ENCODE assay signal across 8 cellular contexts in genomic region chrX:37825225-37825842, GRCh38. TPM values are rescaled to one million over a fixed set of nuclear protein-coding genes. Genes with fewer than 3 reads are reported as not detected.
DNase-seq lines count a peak whose midpoint lies in the region; ATAC-seq and TF ChIP-seq lines count a peak whose summit lies in the region.

No MANE protein-coding gene starts in this region.

- no peak overlapping the region; the same call in 1 of the 2 replicates for H2AFZ ChIP-seq in Loucy (ENCODE audit: low read length)

- H3K36me3 Mint-ChIP-seq in WTC11, result no peaks in the 10 kb centered on the region
- no peaks in the 10 kb centered on the region for H3K36me3 Mint-ChIP-seq in naive thymus-derived CD8-positive, alpha-beta T cell

- H3K4me1 Mint-ChIP-seq in WTC11, result peaks cover 6% of the 10 kb centered on the region; the same call in 1 of the 2 replicates
- H3K4me1 Mint-ChIP-seq in naive thymus-derived CD8-positive, alpha-beta T cell, result peaks cover 9 to 33% (median 18%) of the 10 kb centered on the region in 4 donors

- H3K27ac Mint-ChIP-seq in WTC11, result no peak overlapping the region
- H3K27ac Mint-ChIP-seq in naive thymus-derived CD8-positive, alpha-beta T cell, result no peak overlapping the region

- H3K27me3 Mint-ChIP-seq in WTC11 (ENCODE audit: low read depth), result no peaks in the 10 kb centered on the region
- no peaks in the 10 kb centered on the region for H3K27me3 Mint-ChIP-seq in naive thymus-derived CD8-positive, alpha-beta T cell

- peaks cover 17% of the 10 kb centered on the region for H3K4me1 ChIP-seq in Loucy (ENCODE audit: insufficient read depth, low read length, poor library complexity, severe bottlenecking)
- peaks cover 7 to 13% (median 10%) of the 10 kb centered on the region in 4 donors for H3K4me1 ChIP-seq in upper lobe of left lung

- no peaks in the 10 kb centered on the region for H3K9me2 ChIP-seq in Loucy (replicated peaks; ENCODE audit: low read depth, low read length)

- H3K9me3 ChIP-seq in Loucy (ENCODE audit: insufficient read depth, low read depth, low read length), result no peaks in the 10 kb centered on the region
- H3K9me3 ChIP-seq in upper lobe of left lung, result no peaks in the 10 kb centered on the region

- H3K27me3 ChIP-seq in Loucy (ENCODE audit: insufficient read depth, low read length, poor library complexity, severe bottlenecking), result no peaks in the 10 kb centered on the region
- H3K27me3 ChIP-seq in dorsolateral prefrontal cortex, result peaks cover 0 to 71% (median 11%) of the 10 kb centered on the region in 45 donors
- H3K27me3 ChIP-seq in upper lobe of left lung, result no peaks in the 10 kb centered on the region

- no peak for TF ChIP-seq EP300 in upper lobe of left lung (IDR thresholded peaks at IDR 0.05)

- no peak overlapping the region for H3K4me3 Mint-ChIP-seq in WTC11
- peak overlapping the region in 1 of 10 donors; percentile 40 for H3K4me3 Mint-ChIP-seq in naive thymus-derived CD8-positive, alpha-beta T cell

- CTCF ChIA-PET in WTC11 (lab: Charles Lee), result interaction anchor here (0.7 to 3.9 kb wide), 3 partner anchors 80 to 98 kb away, joined by 3 to 23 read pairs (median 3); no protein-coding TSS in a partner anchor

- in situ Hi-C loops in Caki2 (cut with HindIII; ENCODE audit: low pct_unique_long_range_greater_than_20kb, low sequenced_read_pairs), result no loop called here

- H3K4me3 ChIP-seq in Loucy (ENCODE audit: low read length, poor library complexity, severe bottlenecking), result no peak overlapping the region
- no peak overlapping the region for H3K4me3 ChIP-seq in dorsolateral prefrontal cortex
- no peak overlapping the region for H3K4me3 ChIP-seq in upper lobe of left lung

- no peaks in the 10 kb centered on the region for H3K9me3 Mint-ChIP-seq in WTC11
- no peaks in the 10 kb centered on the region for H3K9me3 Mint-ChIP-seq in naive thymus-derived CD8-positive, alpha-beta T cell

- H3K27ac ChIP-seq in dorsolateral prefrontal cortex, result no peak overlapping the region
- no peak overlapping the region for H3K27ac ChIP-seq in upper lobe of left lung

- no peaks in the 10 kb centered on the region for H3K36me3 ChIP-seq in Loucy (ENCODE audit: insufficient read depth, low read length)
- no peaks in the 10 kb centered on the region for H3K36me3 ChIP-seq in upper lobe of left lung

- POLR2A ChIA-PET in WTC11 (lab: Charles Lee), result no interaction called here
- POLR2A ChIA-PET in naive thymus-derived CD8-positive, alpha-beta T cell (lab: Charles Lee), result interaction anchor here (0.7 kb wide), 1 partner anchor 80 kb away, joined by 3 read pairs; no protein-coding TSS in a partner anchor

- 7 to 10% methylated on average over 3 of the region's 3 CpGs for WGBS in upper lobe of left lung, 2 donors

- H3K4me2 ChIP-seq in Loucy (ENCODE audit: low read depth, low read length, poor library complexity, severe bottlenecking), result no peak overlapping the region

- peak overlapping the region; percentile 44 for H3K9ac ChIP-seq in Loucy (ENCODE audit: low read depth, low read length, poor library complexity, severe bottlenecking)

- TF ChIP-seq CTCF in Loucy (conservative IDR thresholded peaks at IDR 0.05; ENCODE audit: low read length) (peak; percentile 83), WTC11 (IDR thresholded peaks at IDR 0.05) (peak; percentile 66), dorsolateral prefrontal cortex (IDR thresholded peaks at IDR 0.05 in 54 of 56, conservative IDR thresholded peaks at IDR 0.05 in 2 of 56; ENCODE audit: low read depth in 1 of 56, partially characterized antibody in 56 of 56) (peak; percentile 52 to 91 (median 80)), upper lobe of left lung (IDR thresholded peaks at IDR 0.05) (peak; percentile 63 to 89 (median 82))

- H3F3A ChIP-seq in Loucy (ENCODE audit: low read depth), result no peaks in the 10 kb centered on the region

- no peak for TF ChIP-seq POLR2A in upper lobe of left lung (IDR thresholded peaks at IDR 0.05)

- H3K79me2 ChIP-seq in Loucy (ENCODE audit: insufficient read depth, low read length), result no peaks in the 10 kb centered on the region

- intact Hi-C loops in dorsolateral prefrontal cortex (cut with DNase I), result loop anchor here in 1 of 2 donors (5.0 kb wide), 1 partner anchor 78 kb away; no protein-coding TSS in a partner anchor

- DNase-seq in Caki2 (ENCODE audit: low read depth) (peak; percentile 13), WTC11 (ENCODE audit: low spot score) (peak; percentile 31), dorsolateral prefrontal cortex (peak in 6 of 10 donors; percentile 8 to 70 (median 36)), upper lobe of left lung (peak in 1 of 2 donors; percentile 46), GF-D8 (lab: John Stamatoyannopoulos, UW) (no peak)
- DNase-seq in naive thymus-derived CD8-positive, alpha-beta T cell, result peak; percentile 9 to 79 (median 52)

- H4K20me1 ChIP-seq in Loucy (ENCODE audit: insufficient read depth, low read length, poor library complexity, severe bottlenecking), result no peaks in the 10 kb centered on the region

- peak; percentile 87 for ATAC-seq in GM19395 (IDR thresholded peaks at IDR 0.05; ENCODE audit: unreplicated experiment)
- ATAC-seq in WTC11, result peak; percentile 48
- ATAC-seq in naive thymus-derived CD8-positive, alpha-beta T cell, result peak; percentile 61 to 73
- peak in 1 of 2 donors; percentile 56 for ATAC-seq in upper lobe of left lung (ENCODE audit: low FRiP score in 2 of 2)

TF ChIP-seq in WTC11, 78 proteins besides CTCF, POLR2A, EP300 and RAD21:
- no peak for TF ChIP-seq ESRRA (CRISPR knock-in tag; IDR thresholded peaks at IDR 0.05; ENCODE audit: borderline replicate concordance)

RNA-seq across cellular contexts. Expression of gene DYNLT3, which starts 22.0 kb away (rescaled TPM):
- 19.2 and 21.0 TPM in 2 replicates for total RNA-seq in Caki2 (2014; rRNA removed; shearing (Covaris generic); ENCODE audit: low replicate concordance)
- 5.1 to 6.1 TPM (median 5.7 TPM) in 3 replicates for total RNA-seq in WTC11 (2021)
- total RNA-seq in dorsolateral prefrontal cortex, result 10 to 100 TPM; 21.8 to 86.9 (median 58.5) TPM
- total RNA-seq in naive thymus-derived CD8-positive, alpha-beta T cell, result 10 to 100 TPM; 40.0 to 42.2 TPM
- polyA plus RNA-seq in naive thymus-derived CD8-positive, alpha-beta T cell, result 10 to 100 TPM; 26.8 to 39.6 (median 33.8) TPM
- 10 to 100 TPM in 4 of 6 donors, 1 to 10 TPM in 2; 4.1 to 38.2 (median 23.5) TPM for total RNA-seq in upper lobe of left lung

RNA-seq across cellular contexts. Expression of gene CYBB, which starts 45.5 kb away (rescaled TPM):
- total RNA-seq in Caki2 (2014; rRNA removed; shearing (Covaris generic); ENCODE audit: low replicate concordance), result 0.03 TPM in 1 of 2 replicates, not detected in the other
- total RNA-seq in WTC11 (2021), result 0.11 to 0.37 TPM (median 0.22 TPM) in 3 replicates
- 10 to 100 TPM in 83 of 120 experiments, 1 to 10 TPM in 37; 2.2 to 55.0 (median 12.7) TPM for total RNA-seq in dorsolateral prefrontal cortex
- total RNA-seq in naive thymus-derived CD8-positive, alpha-beta T cell, result 1 to 10 TPM; 4.5 to 5.6 TPM
- polyA plus RNA-seq in naive thymus-derived CD8-positive, alpha-beta T cell, result under 1 TPM; 0.13 to 0.51 (median 0.47) TPM
- 100 to 1,000 TPM in 2 of 6 donors, 10 to 100 TPM in 4; 12.1 to 254 (median 45.5) TPM for total RNA-seq in upper lobe of left lung
